In the genomic region with DNA sequence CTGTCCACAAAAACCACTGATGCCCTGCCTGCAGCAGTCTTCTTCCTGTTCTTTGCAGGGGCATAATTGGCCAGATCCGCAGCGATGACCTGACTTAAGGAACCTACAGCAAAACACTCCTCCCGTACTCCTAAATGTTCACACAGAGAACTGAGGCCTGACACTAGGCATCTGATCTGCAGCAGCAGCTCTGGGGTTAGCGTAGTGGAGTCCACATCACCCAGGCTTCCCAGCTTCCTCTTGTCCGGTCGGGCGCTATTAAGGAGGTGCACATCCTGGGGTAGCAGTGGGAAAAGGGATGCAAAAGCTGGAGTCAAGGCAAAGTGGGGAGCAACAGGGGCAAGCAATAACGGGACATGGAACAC, we compare ENCODE assay signal across 8 cellular contexts. TPM values are rescaled to one million over a fixed set of nuclear protein-coding genes. Genes with fewer than 3 reads are reported as not detected.
A peak's percentile ranks its signal among the peaks of the same experiment; 100 is the strongest.
DNase-seq lines count a peak whose midpoint lies in the region; ATAC-seq and TF ChIP-seq lines count a peak whose summit lies in the region.

No MANE protein-coding gene starts in this region.

- peak overlapping the region; percentile 75 for H3K27ac Mint-ChIP-seq in HFFc6

- peak overlapping the region; percentile 67 to 91 for H3K4me3 ChIP-seq in body of pancreas

- peaks cover 3% of the 10 kb centered on the region; the same call in 1 of the 2 replicates for H3K27me3 Mint-ChIP-seq in HFFc6 (ENCODE audit: insufficient read depth)

- intact Hi-C loops in body of pancreas (cut with DNase I) = no loop called here
- intact Hi-C loops in left colon (cut with DNase I, micrococcal nuclease) = no loop called here

- H3K36me3 Mint-ChIP-seq in HFFc6 (ENCODE audit: low read depth) = peaks cover 23% of the 10 kb centered on the region

- peak overlapping the region in 1 of 4 donors; percentile 71 for H3K27ac ChIP-seq in body of pancreas
- peak overlapping the region; percentile 7 for H3K27ac ChIP-seq in substantia nigra (ENCODE audit: low read depth, low read length, poor library complexity, severe bottlenecking)

- TF ChIP-seq POLR2A in body of pancreas (IDR thresholded peaks at IDR 0.05) = no peak

- H3K4me1 ChIP-seq in body of pancreas = peaks cover 35% of the 10 kb centered on the region

- H3K36me3 ChIP-seq in body of pancreas (replicated peaks in 1 of 2; ENCODE audit: insufficient read depth in 1 of 2, low read depth in 2 of 2) = no peaks in the 10 kb centered on the region

- 0% methylated on average over 3 to 8 of the region's 8 CpGs for WGBS in body of pancreas, 2 donors

- peak overlapping the region; percentile 96 for H3K4me3 Mint-ChIP-seq in HFFc6

- ATAC-seq in body of pancreas (no peak), left colon (peak; percentile 34), HG03565 (IDR thresholded peaks at IDR 0.05; ENCODE audit: unreplicated experiment) (no peak)

- peak; percentile 59 for DNase-seq in DMS 273 (lab: John Stamatoyannopoulos, UW; ENCODE audit: unreplicated experiment)
- DNase-seq in DMS 273 treated with DMSO at 0.1 percent for 48 hours (lab: John Stamatoyannopoulos, UW) = no peak
- DNase-seq in HFFc6 = no peak
- peak; percentile 25 to 51 for DNase-seq in NOMO-1 (lab: John Stamatoyannopoulos, UW; ENCODE audit: unreplicated experiment in 2 of 2)
- DNase-seq in body of pancreas = peak in 2 of 4 donors; percentile 7 to 9
- DNase-seq in left colon = peak; percentile 23 to 31
- DNase-seq in substantia nigra (lab: John Stamatoyannopoulos, UW) = peak in 2 of 49 donors; percentile 3 to 11

- no peaks in the 10 kb centered on the region for H3K9me3 ChIP-seq in body of pancreas

- no peaks in the 10 kb centered on the region for H3K9me3 Mint-ChIP-seq in HFFc6

- TF ChIP-seq CTCF in HFFc6 (IDR thresholded peaks at IDR 0.05) = no peak
- no peak for TF ChIP-seq CTCF in body of pancreas (IDR thresholded peaks at IDR 0.05)

- no peaks in the 10 kb centered on the region for H3K27me3 ChIP-seq in body of pancreas

- H3K4me1 Mint-ChIP-seq in HFFc6 (ENCODE audit: low read depth) = peaks cover 49% of the 10 kb centered on the region

RNA-seq across cellular contexts. Expression of gene SCFD2, which starts 0.8 kb away (rescaled TPM):
- total RNA-seq in HFFc6 (2021; fragmentation: NEBNext Ultra II Directional; extraction: Animal tissue kit (Norgen Biotek cat#: 25700)) = 10 to 100 TPM; 35.2 to 46.7 (median 41.5) TPM
- total RNA-seq in body of pancreas (10 to 100 TPM; 17.9 to 53.7 TPM), left colon (10 to 100 TPM; 11.1 to 15.8 TPM)

RNA-seq across cellular contexts. Expression of gene FIP1L1, which starts 12.3 kb away (rescaled TPM):
- total RNA-seq in HFFc6 (2021; fragmentation: NEBNext Ultra II Directional; extraction: Animal tissue kit (Norgen Biotek cat#: 25700)) = 10 to 100 TPM; 56.3 to 81.5 (median 77.4) TPM
- total RNA-seq in body of pancreas (10 to 100 TPM; 28.3 to 48.1 TPM), left colon (10 to 100 TPM; 38.7 to 44.7 TPM)

Comparison
In these comparisons a context has a peak if more than half of its experiments do, and no peak if none do; other contexts are left out.
1. DNase-seq: peak in DMS 273 (single experiment), NOMO-1 (2 of 2) and left colon (2 of 2); none in DMS 273 treated with DMSO at 0.1 percent for 48 hours (single experiment) and HFFc6 (single experiment).